1 cellular context compared by ENCODE assay signal in the genomic region with DNA sequence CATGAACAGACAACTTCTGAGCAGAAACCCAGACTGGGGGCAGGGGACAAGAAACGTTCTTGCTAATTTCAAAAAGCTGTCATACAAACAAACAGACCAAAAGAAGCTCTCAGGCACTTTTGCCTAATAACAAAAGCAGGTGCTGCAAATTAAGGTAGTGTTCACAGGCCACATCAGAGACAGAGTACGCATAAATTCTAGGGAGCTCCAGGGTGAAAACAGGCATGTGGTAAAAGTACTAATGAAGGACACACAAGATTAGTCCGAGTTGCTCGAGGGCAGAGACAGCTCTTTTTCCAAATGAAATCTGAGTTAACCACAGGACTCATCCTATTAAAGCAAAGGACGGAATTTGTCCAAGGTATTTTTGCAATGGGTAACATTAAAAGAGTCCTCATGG.
TF ChIP-seq lines count a peak whose summit lies in the region.

No MANE protein-coding gene starts in this region.

TF ChIP-seq in WTC11, 78 proteins besides CTCF, POLR2A, EP300 and RAD21:
- TF ChIP-seq ZNF219 (CRISPR knock-in tag; IDR thresholded peaks at IDR 0.05; ENCODE audit: borderline replicate concordance) (no peak), PRRX2 (CRISPR knock-in tag; IDR thresholded peaks at IDR 0.05) (no peak), SOX15 (CRISPR knock-in tag; IDR thresholded peaks at IDR 0.05) (no peak), TEAD1 (CRISPR knock-in tag; IDR thresholded peaks at IDR 0.05) (no peak), IRF2 (CRISPR knock-in tag; IDR thresholded peaks at IDR 0.05; ENCODE audit: borderline replicate concordance, low read depth) (no peak), ZNF317 (CRISPR knock-in tag; IDR thresholded peaks at IDR 0.05; ENCODE audit: borderline replicate concordance, low read depth) (no peak), TP53 (CRISPR knock-in tag; IDR thresholded peaks at IDR 0.05) (no peak), GRHL2 (CRISPR knock-in tag; IDR thresholded peaks at IDR 0.05; ENCODE audit: insufficient replicate concordance, severe bottlenecking) (no peak), JAZF1 (CRISPR knock-in tag; IDR thresholded peaks at IDR 0.05) (no peak), ELF4 (CRISPR knock-in tag; IDR thresholded peaks at IDR 0.05; ENCODE audit: low read depth) (no peak), EMX1 (CRISPR knock-in tag; IDR thresholded peaks at IDR 0.05) (no peak), HMGA2 (CRISPR knock-in tag; IDR thresholded peaks at IDR 0.05) (no peak)
- TF ChIP-seq, protein P1, sequence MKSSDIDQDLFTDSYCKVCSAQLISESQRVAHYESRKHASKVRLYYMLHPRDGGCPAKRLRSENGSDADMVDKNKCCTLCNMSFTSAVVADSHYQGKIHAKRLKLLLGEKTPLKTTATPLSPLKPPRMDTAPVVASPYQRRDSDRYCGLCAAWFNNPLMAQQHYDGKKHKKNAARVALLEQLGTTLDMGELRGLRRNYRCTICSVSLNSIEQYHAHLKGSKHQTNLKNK (CRISPR knock-in tag; IDR thresholded peaks at IDR 0.05): no peak
- TF ChIP-seq, protein P2, sequence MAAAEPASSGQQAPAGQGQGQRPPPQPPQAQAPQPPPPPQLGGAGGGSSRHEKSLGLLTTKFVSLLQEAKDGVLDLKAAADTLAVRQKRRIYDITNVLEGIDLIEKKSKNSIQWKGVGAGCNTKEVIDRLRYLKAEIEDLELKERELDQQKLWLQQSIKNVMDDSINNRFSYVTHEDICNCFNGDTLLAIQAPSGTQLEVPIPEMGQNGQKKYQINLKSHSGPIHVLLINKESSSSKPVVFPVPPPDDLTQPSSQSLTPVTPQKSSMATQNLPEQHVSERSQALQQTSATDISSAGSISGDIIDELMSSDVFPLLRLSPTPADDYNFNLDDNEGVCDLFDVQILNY (CRISPR knock-in tag; IDR thresholded peaks at IDR 0.05): no peak
- TF ChIP-seq, protein P3, sequence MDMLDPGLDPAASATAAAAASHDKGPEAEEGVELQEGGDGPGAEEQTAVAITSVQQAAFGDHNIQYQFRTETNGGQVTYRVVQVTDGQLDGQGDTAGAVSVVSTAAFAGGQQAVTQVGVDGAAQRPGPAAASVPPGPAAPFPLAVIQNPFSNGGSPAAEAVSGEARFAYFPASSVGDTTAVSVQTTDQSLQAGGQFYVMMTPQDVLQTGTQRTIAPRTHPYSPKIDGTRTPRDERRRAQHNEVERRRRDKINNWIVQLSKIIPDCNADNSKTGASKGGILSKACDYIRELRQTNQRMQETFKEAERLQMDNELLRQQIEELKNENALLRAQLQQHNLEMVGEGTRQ (CRISPR knock-in tag; IDR thresholded peaks at IDR 0.05): no peak
- TF ChIP-seq, protein P4, sequence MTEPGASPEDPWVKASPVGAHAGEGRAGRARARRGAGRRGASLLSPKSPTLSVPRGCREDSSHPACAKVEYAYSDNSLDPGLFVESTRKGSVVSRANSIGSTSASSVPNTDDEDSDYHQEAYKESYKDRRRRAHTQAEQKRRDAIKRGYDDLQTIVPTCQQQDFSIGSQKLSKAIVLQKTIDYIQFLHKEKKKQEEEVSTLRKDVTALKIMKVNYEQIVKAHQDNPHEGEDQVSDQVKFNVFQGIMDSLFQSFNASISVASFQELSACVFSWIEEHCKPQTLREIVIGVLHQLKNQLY (CRISPR knock-in tag; IDR thresholded peaks at IDR 0.05): no peak
- TF ChIP-seq, protein P5, sequence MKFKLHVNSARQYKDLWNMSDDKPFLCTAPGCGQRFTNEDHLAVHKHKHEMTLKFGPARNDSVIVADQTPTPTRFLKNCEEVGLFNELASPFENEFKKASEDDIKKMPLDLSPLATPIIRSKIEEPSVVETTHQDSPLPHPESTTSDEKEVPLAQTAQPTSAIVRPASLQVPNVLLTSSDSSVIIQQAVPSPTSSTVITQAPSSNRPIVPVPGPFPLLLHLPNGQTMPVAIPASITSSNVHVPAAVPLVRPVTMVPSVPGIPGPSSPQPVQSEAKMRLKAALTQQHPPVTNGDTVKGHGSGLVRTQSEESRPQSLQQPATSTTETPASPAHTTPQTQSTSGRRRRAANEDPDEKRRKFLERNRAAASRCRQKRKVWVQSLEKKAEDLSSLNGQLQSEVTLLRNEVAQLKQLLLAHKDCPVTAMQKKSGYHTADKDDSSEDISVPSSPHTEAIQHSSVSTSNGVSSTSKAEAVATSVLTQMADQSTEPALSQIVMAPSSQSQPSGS (CRISPR knock-in tag; IDR thresholded peaks at IDR 0.05; ENCODE audit: borderline replicate concordance, low read depth): no peak
- TF ChIP-seq, protein P6, sequence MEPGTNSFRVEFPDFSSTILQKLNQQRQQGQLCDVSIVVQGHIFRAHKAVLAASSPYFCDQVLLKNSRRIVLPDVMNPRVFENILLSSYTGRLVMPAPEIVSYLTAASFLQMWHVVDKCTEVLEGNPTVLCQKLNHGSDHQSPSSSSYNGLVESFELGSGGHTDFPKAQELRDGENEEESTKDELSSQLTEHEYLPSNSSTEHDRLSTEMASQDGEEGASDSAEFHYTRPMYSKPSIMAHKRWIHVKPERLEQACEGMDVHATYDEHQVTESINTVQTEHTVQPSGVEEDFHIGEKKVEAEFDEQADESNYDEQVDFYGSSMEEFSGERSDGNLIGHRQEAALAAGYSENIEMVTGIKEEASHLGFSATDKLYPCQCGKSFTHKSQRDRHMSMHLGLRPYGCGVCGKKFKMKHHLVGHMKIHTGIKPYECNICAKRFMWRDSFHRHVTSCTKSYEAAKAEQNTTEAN (CRISPR knock-in tag; IDR thresholded peaks at IDR 0.05): no peak
- TF ChIP-seq, protein P7, sequence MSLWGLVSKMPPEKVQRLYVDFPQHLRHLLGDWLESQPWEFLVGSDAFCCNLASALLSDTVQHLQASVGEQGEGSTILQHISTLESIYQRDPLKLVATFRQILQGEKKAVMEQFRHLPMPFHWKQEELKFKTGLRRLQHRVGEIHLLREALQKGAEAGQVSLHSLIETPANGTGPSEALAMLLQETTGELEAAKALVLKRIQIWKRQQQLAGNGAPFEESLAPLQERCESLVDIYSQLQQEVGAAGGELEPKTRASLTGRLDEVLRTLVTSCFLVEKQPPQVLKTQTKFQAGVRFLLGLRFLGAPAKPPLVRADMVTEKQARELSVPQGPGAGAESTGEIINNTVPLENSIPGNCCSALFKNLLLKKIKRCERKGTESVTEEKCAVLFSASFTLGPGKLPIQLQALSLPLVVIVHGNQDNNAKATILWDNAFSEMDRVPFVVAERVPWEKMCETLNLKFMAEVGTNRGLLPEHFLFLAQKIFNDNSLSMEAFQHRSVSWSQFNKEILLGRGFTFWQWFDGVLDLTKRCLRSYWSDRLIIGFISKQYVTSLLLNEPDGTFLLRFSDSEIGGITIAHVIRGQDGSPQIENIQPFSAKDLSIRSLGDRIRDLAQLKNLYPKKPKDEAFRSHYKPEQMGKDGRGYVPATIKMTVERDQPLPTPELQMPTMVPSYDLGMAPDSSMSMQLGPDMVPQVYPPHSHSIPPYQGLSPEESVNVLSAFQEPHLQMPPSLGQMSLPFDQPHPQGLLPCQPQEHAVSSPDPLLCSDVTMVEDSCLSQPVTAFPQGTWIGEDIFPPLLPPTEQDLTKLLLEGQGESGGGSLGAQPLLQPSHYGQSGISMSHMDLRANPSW (CRISPR knock-in tag; conservative IDR thresholded peaks at IDR 0.05; ENCODE audit: low read depth): no peak
TF ChIP-seq in WTC11: peak in this region for 0.
